ENCODE assay signal across 20 cellular contexts in the genomic region with DNA sequence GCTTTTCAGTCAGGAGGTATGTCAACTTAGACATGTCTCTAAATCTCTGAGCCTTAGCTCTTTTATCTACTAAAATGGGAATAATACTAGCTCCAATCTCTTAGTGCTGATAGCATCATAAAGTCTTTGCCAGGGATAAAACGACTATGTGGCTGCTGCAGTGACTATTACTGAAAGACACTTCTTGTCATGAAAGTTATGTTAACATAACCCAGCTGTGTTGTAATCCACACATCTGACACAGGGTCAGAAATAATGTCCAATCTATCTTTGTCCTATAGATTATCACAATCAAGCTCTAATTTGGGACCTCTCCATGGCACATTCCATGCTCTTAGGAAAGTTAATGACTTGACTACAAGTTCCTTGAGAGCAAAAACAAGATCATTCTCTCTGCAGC.
"Had no signal": no experiment of that assay in that cellular context is flagged by ENCODE, and none has a peak within 500 bp of the region (broad histone marks: within the 10 kb centered on the region; RNA-seq: fewer than 3 reads in every experiment).

No MANE protein-coding gene starts in this region.

- H3K4me3 Mint-ChIP-seq: activated CD4-positive, alpha-beta memory T cell treated with anti-CD3 and anti-CD28 coated beads, Interleukin-2, amount 10 ng/mL, durations not matched to agents 7 days and 5 days; activated naive CD4-positive, alpha-beta T cell treated with anti-CD3 and anti-CD28 coated beads, Interleukin-2, amount 10 ng/mL, durations not matched to agents 7 days and 5 days; effector memory CD8-positive, alpha-beta T cell; mesothelial cell of epicardium; nephron; stimulated activated naive CD8-positive, alpha-beta T cell treated with anti-CD3 and anti-CD28 coated beads, Interleukin-15, amount 100 ng/mL, for 72 hours; T-helper 1 cell treated with Interleukin-12 subunit alpha and Interleukin-12 subunit beta and Interleukin-4 antibody, amounts not matched to agents 30 μg/mL and 1 μg/mL, for 36 hours had no signal

- H3K9me3 Mint-ChIP-seq: activated CD4-positive, alpha-beta memory T cell treated with anti-CD3 and anti-CD28 coated beads, Interleukin-2, amount 10 ng/mL, durations not matched to agents 7 days and 5 days; activated naive CD4-positive, alpha-beta T cell treated with anti-CD3 and anti-CD28 coated beads, Interleukin-2, amount 10 ng/mL, durations not matched to agents 7 days and 5 days; effector memory CD8-positive, alpha-beta T cell; mesothelial cell of epicardium; nephron; stimulated activated naive CD8-positive, alpha-beta T cell treated with anti-CD3 and anti-CD28 coated beads, Interleukin-15, amount 100 ng/mL, for 72 hours; T-helper 1 cell treated with Interleukin-12 subunit alpha and Interleukin-12 subunit beta and Interleukin-4 antibody, amounts not matched to agents 30 μg/mL and 1 μg/mL, for 36 hours had no signal

- DNase-seq: activated CD4-positive, alpha-beta memory T cell treated with anti-CD3 and anti-CD28 coated beads, Interleukin-2, amount 10 ng/mL, durations not matched to agents 7 days and 5 days; activated CD4-positive, alpha-beta T cell treated with anti-CD3 and anti-CD28 coated beads for 48 hours; activated CD4-positive, CD25-positive, alpha-beta regulatory T cell; activated effector memory CD4-positive, alpha-beta T cell treated with anti-CD3 and anti-CD28 coated beads, Interleukin-2, amount 50 U/mL, for 16 hours; activated naive CD4-positive, alpha-beta T cell treated with anti-CD3 and anti-CD28 coated beads, Interleukin-2, amount 10 ng/mL, durations not matched to agents 7 days and 5 days; adrenal gland; colonic mucosa; dorsolateral prefrontal cortex; effector memory CD8-positive, alpha-beta T cell; foreskin melanocyte; kidney glomerular epithelial cell; left ventricle myocardium inferior; ovary; stimulated activated CD4-positive, alpha-beta T cell treated with anti-CD3 and anti-CD28 coated beads, Interleukin-1b, Interleukin-23, amount 100 ng/mL, for 48 hours; stimulated activated naive CD8-positive, alpha-beta T cell treated with anti-CD3 and anti-CD28 coated beads, Interleukin-15, amount 100 ng/mL, for 72 hours; tibial artery had no signal

- H3K27ac Mint-ChIP-seq: activated CD4-positive, alpha-beta memory T cell treated with anti-CD3 and anti-CD28 coated beads, Interleukin-2, amount 10 ng/mL, durations not matched to agents 7 days and 5 days; activated naive CD4-positive, alpha-beta T cell treated with anti-CD3 and anti-CD28 coated beads, Interleukin-2, amount 10 ng/mL, durations not matched to agents 7 days and 5 days; mesothelial cell of epicardium; nephron; T-helper 1 cell treated with Interleukin-12 subunit alpha and Interleukin-12 subunit beta and Interleukin-4 antibody, amounts not matched to agents 30 μg/mL and 1 μg/mL, for 36 hours had no signal

- H3K36me3 Mint-ChIP-seq: mesothelial cell of epicardium had no signal

- H3K27me3 Mint-ChIP-seq: activated CD4-positive, alpha-beta memory T cell treated with anti-CD3 and anti-CD28 coated beads, Interleukin-2, amount 10 ng/mL, durations not matched to agents 7 days and 5 days; activated naive CD4-positive, alpha-beta T cell treated with anti-CD3 and anti-CD28 coated beads, Interleukin-2, amount 10 ng/mL, durations not matched to agents 7 days and 5 days; effector memory CD8-positive, alpha-beta T cell; stimulated activated naive CD8-positive, alpha-beta T cell treated with anti-CD3 and anti-CD28 coated beads, Interleukin-15, amount 100 ng/mL, for 72 hours had no signal

- ATAC-seq: effector memory CD8-positive, alpha-beta T cell; esophagus mucosa; stimulated activated naive CD8-positive, alpha-beta T cell treated with anti-CD3 and anti-CD28 coated beads, Interleukin-15, amount 100 ng/mL, for 72 hours had no signal
